Comparison of ENCODE assay signal across 10 cellular contexts in the genomic region with DNA sequence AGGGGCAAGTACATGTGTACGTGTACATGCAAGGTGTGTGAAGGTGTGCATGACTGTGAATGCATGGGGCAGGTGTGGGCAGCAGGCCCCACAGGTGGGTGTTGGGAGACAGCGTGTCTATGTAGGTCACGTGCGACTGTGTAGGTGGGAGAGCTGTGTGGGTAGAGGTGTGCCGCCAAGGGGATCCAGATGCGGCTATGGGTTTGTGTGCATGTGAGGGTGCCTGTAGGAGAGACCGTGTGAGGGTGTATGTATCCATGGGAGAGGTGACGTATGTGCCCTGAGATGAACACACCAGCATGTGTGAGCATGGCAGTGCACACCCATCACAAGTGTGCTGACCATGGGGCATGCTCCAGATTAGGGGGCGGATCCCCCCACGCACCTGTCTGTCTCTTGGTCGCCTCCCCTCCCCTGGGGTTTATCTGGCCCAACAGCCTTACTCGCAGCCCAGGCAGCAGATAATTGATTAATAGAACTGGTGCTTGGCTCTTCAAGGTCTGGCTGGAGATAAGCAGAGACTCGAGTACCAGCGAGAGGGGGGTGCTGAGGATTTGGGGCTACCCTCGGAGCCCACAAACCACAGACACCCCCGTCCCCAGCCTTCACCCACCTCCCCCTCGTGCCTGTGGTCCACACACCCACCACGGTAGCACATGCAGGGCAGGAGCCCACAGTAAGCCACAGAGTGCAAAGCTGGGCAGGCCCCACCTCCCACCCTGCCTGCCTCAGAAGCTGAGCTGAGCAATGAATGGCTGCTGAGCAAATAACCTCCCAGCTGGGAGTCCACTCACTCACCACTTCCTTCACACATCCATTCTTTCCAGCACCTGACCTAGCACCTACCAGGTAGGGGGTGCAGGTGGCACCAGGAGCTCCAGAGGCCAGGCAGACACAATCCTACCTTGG. TPM values are rescaled to one million over a fixed set of nuclear protein-coding genes. Genes with fewer than 3 reads are reported as not detected.
DNase-seq lines count a peak whose midpoint lies in the region; ATAC-seq lines count a peak whose summit lies in the region.
"Had no signal": no experiment of that assay in that cellular context is flagged by ENCODE, and none has a peak within 500 bp of the region (broad histone marks: within the 10 kb centered on the region; RNA-seq: fewer than 3 reads in every experiment).

No MANE protein-coding gene starts in this region.

- intact Hi-C loops in left cardiac atrium (cut with DNase I) (no loop called here), right cardiac atrium (cut with DNase I) (no loop called here)

- H3K4me3 ChIP-seq in right cardiac atrium (ENCODE audit: low read length), result no peak overlapping the region
- H3K4me3 ChIP-seq: MG63 had no signal

- 80% methylated on average over 18 of the region's 18 CpGs for WGBS in right cardiac atrium

- H3K4me3 Mint-ChIP-seq in activated CD8-positive, alpha-beta memory T cell treated with anti-CD3 and anti-CD28 coated beads, Interleukin-2, amount 10 ng/mL, durations not matched to agents 7 days and 5 days, result no peak overlapping the region

- peak; percentile 18 for DNase-seq in left cardiac atrium
- DNase-seq in right cardiac atrium, result no peak
- DNase-seq in activated CD8-positive, alpha-beta memory T cell treated with anti-CD3 and anti-CD28 coated beads, Interleukin-2, amount 10 ng/mL, durations not matched to agents 7 days and 5 days, result peak; percentile 61
- peak; percentile 82 for DNase-seq in mesenteric fat pad (ENCODE audit: low spot score)
- no peak for DNase-seq in DMS 273 treated with DMSO at 0.1 percent for 48 hours (lab: John Stamatoyannopoulos, UW)
- no peak for DNase-seq in GDM1 (lab: John Stamatoyannopoulos, UW)
- no peak for DNase-seq in hepatic stellate cell (ENCODE audit: low spot score)
- DNase-seq: MG63 had no signal

- CTCF ChIA-PET in activated CD8-positive, alpha-beta memory T cell treated with anti-CD3 and anti-CD28 coated beads, Interleukin-2, amount 10 ng/mL, durations not matched to agents 7 days and 5 days (lab: Charles Lee), result interaction anchor here (1.2 to 1.4 kb wide), 2 partner anchors 9 to 19 kb away, joined by 3 to 6 read pairs; no protein-coding TSS in a partner anchor

- peaks cover 5% of the 10 kb centered on the region for H3K27me3 Mint-ChIP-seq in activated CD8-positive, alpha-beta memory T cell treated with anti-CD3 and anti-CD28 coated beads, Interleukin-2, amount 10 ng/mL, durations not matched to agents 7 days and 5 days

- no peaks in the 10 kb centered on the region for H3K9me3 ChIP-seq in right cardiac atrium (ENCODE audit: control insufficient read depth, low read length)
- H3K9me3 ChIP-seq: MG63, neutrophil had no signal

- no peaks in the 10 kb centered on the region for H3K4me1 ChIP-seq in right cardiac atrium (ENCODE audit: control insufficient read depth, insufficient read depth, low read length)

- no peak overlapping the region for H3K27ac Mint-ChIP-seq in activated CD8-positive, alpha-beta memory T cell treated with anti-CD3 and anti-CD28 coated beads, Interleukin-2, amount 10 ng/mL, durations not matched to agents 7 days and 5 days

- no peaks in the 10 kb centered on the region for H3K9me3 Mint-ChIP-seq in activated CD8-positive, alpha-beta memory T cell treated with anti-CD3 and anti-CD28 coated beads, Interleukin-2, amount 10 ng/mL, durations not matched to agents 7 days and 5 days (ENCODE audit: low read depth)

- no peaks in the 10 kb centered on the region for H3K36me3 Mint-ChIP-seq in activated CD8-positive, alpha-beta memory T cell treated with anti-CD3 and anti-CD28 coated beads, Interleukin-2, amount 10 ng/mL, durations not matched to agents 7 days and 5 days

- peaks cover 26% of the 10 kb centered on the region for H3K4me1 Mint-ChIP-seq in activated CD8-positive, alpha-beta memory T cell treated with anti-CD3 and anti-CD28 coated beads, Interleukin-2, amount 10 ng/mL, durations not matched to agents 7 days and 5 days

- H3K27ac ChIP-seq in right cardiac atrium (ENCODE audit: low read length), result no peak overlapping the region
- H3K27ac ChIP-seq: neutrophil had no signal

- ATAC-seq in left cardiac atrium, result no peak
- ATAC-seq in right cardiac atrium, result no peak
- peak; percentile 68 for ATAC-seq in activated CD8-positive, alpha-beta memory T cell treated with anti-CD3 and anti-CD28 coated beads, Interleukin-2, amount 10 ng/mL, durations not matched to agents 7 days and 5 days
- no peak for ATAC-seq in HG03196 (IDR thresholded peaks at IDR 0.05; ENCODE audit: unreplicated experiment)

- H3K27me3 ChIP-seq in right cardiac atrium (ENCODE audit: control insufficient read depth, insufficient read depth), result no peaks in the 10 kb centered on the region
- H3K27me3 ChIP-seq: MG63 had no signal

RNA-seq across cellular contexts. Expression of gene ZMIZ1, which starts 41.4 kb away (rescaled TPM):
- total RNA-seq in left cardiac atrium (10 to 100 TPM; 51.4 to 58.0 TPM), right cardiac atrium (10 to 100 TPM; 67.4 to 83.1 (median 72.9) TPM), mesenteric fat pad (81.1 TPM)
- polyA plus RNA-seq in right cardiac atrium, result 38.0 TPM
- total RNA-seq in activated CD8-positive, alpha-beta memory T cell treated with anti-CD3 and anti-CD28 coated beads, Interleukin-2, amount 10 ng/mL, durations not matched to agents 7 days and 5 days, result 10 to 100 TPM; 52.7 to 71.5 TPM

Comparison
In these comparisons a context has a peak if more than half of its experiments do, and no peak if none do; other contexts are left out.
1. DNase-seq: peak in left cardiac atrium (single experiment), activated CD8-positive, alpha-beta memory T cell treated with anti-CD3 and anti-CD28 coated beads, Interleukin-2, amount 10 ng/mL, durations not matched to agents 7 days and 5 days (single experiment) and mesenteric fat pad (single experiment); none in right cardiac atrium (0 of 3), DMS 273 treated with DMSO at 0.1 percent for 48 hours (single experiment), GDM1 (single experiment) and hepatic stellate cell (single experiment).